Comparison of ENCODE assay signal across 1 cellular context in genomic region chr1:101029184-101029583, GRCh38.
TF ChIP-seq lines count a peak whose summit lies in the region.

No MANE protein-coding gene starts in this region.

TF ChIP-seq in HepG2, 621 proteins besides CTCF, POLR2A, EP300 and RAD21 (continued from another document):
- no peak for TF ChIP-seq ZBTB26 (CRISPR knock-in tag; IDR thresholded peaks at IDR 0.05; ENCODE audit: borderline replicate concordance)
